In the genomic region with DNA sequence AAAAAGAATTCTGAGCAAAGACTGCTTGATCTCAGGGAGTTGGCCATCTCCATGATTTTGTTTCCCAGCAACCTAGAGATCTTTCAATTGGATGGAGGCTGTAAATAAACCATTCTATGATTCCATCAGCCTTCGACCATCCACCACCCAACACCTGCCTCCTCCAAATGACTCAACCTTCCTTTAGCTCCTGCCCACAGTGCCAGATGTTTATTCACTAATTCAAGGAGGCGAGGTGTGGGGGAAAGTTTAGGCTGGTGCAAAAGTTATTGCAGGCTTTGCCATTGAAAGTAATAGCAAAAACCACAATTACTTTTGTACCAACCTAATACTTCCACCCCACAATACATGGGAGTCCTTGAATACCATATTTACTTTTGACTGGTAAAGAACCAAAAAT, we compare ENCODE assay signal across 26 cellular contexts.
"Had no signal": no experiment of that assay in that cellular context is flagged by ENCODE, and none has a peak within 500 bp of the region (broad histone marks: within the 10 kb centered on the region; RNA-seq: fewer than 3 reads in every experiment).

No MANE protein-coding gene starts in this region.

- H3K36me3 ChIP-seq: brain microvascular endothelial cell had no signal

- H3K4me3 Mint-ChIP-seq: activated CD4-positive, alpha-beta memory T cell treated with anti-CD3 and anti-CD28 coated beads, Interleukin-2, amount 10 ng/mL, durations not matched to agents 7 days and 5 days; activated CD4-positive, alpha-beta T cell treated with anti-CD3 and anti-CD28 coated beads for 36 hours; activated CD4-positive, alpha-beta T cell treated with anti-CD3 and anti-CD28 coated beads, Interleukin-2, amount 10 ng/mL, durations not matched to agents 24 days and 14 days; activated naive CD4-positive, alpha-beta T cell treated with anti-CD3 and anti-CD28 coated beads, Interleukin-2, amount 10 ng/mL, durations not matched to agents 7 days and 5 days; activated naive CD8-positive, alpha-beta T cell treated with anti-CD3 and anti-CD28 coated beads, Interleukin-2, amount 10 ng/mL, durations not matched to agents 7 days and 5 days; activated T-cell treated with anti-CD3 and anti-CD28 coated beads, Interleukin-2, amount 50 U/mL, for 24 hours; activated T-cell treated with anti-CD3 and anti-CD28 coated beads, Interleukin-2, amount 50 U/mL, for 72 hours; central memory CD8-positive, alpha-beta T cell; dendritic cell treated with granulocyte-macrophage colony-stimulating factor and Interleukin-4, amounts not matched to agents 40 ng/mL and 50 ng/mL, for 4 days; endodermal cell had no signal

- H3K36me3 Mint-ChIP-seq: activated naive CD4-positive, alpha-beta T cell treated with anti-CD3 and anti-CD28 coated beads, Interleukin-2, amount 10 ng/mL, durations not matched to agents 7 days and 5 days; activated naive CD4-positive, alpha-beta T cell treated with anti-CD3 and anti-CD28 coated beads, Interleukin-2, amount 50 U/mL, for 72 hours; activated naive CD8-positive, alpha-beta T cell treated with anti-CD3 and anti-CD28 coated beads, Interleukin-2, amount 10 ng/mL, durations not matched to agents 7 days and 5 days had no signal

- H3K27ac Mint-ChIP-seq: activated CD4-positive, alpha-beta memory T cell treated with anti-CD3 and anti-CD28 coated beads, Interleukin-2, amount 10 ng/mL, durations not matched to agents 7 days and 5 days; activated CD4-positive, alpha-beta T cell treated with anti-CD3 and anti-CD28 coated beads for 36 hours; activated CD4-positive, alpha-beta T cell treated with anti-CD3 and anti-CD28 coated beads, Interleukin-2, amount 10 ng/mL, durations not matched to agents 24 days and 14 days; activated naive CD4-positive, alpha-beta T cell treated with anti-CD3 and anti-CD28 coated beads, Interleukin-2, amount 10 ng/mL, durations not matched to agents 7 days and 5 days; activated naive CD4-positive, alpha-beta T cell treated with anti-CD3 and anti-CD28 coated beads, Interleukin-2, amount 50 U/mL, for 72 hours; activated naive CD8-positive, alpha-beta T cell treated with anti-CD3 and anti-CD28 coated beads, Interleukin-2, amount 10 ng/mL, durations not matched to agents 7 days and 5 days; activated T-cell treated with anti-CD3 and anti-CD28 coated beads, Interleukin-2, amount 50 U/mL, for 24 hours; activated T-cell treated with anti-CD3 and anti-CD28 coated beads, Interleukin-2, amount 50 U/mL, for 72 hours; dendritic cell treated with granulocyte-macrophage colony-stimulating factor and Interleukin-4, amounts not matched to agents 40 ng/mL and 50 ng/mL, for 4 days; endodermal cell had no signal

- ATAC-seq: activated CD4-positive, alpha-beta T cell treated with anti-CD3 and anti-CD28 coated beads for 36 hours; activated naive CD4-positive, alpha-beta T cell treated with anti-CD3 and anti-CD28 coated beads, Interleukin-2, amount 50 U/mL, for 72 hours; activated T-cell treated with anti-CD3 and anti-CD28 coated beads, Interleukin-2, amount 50 U/mL, for 72 hours; esophagus mucosa had no signal

- H3K4me3 ChIP-seq: coronary artery, dorsolateral prefrontal cortex had no signal

- DNase-seq: activated CD4-positive, alpha-beta memory T cell treated with anti-CD3 and anti-CD28 coated beads, Interleukin-2, amount 10 ng/mL, durations not matched to agents 7 days and 5 days; activated CD4-positive, alpha-beta T cell treated with anti-CD3 and anti-CD28 coated beads for 36 hours; activated CD4-positive, alpha-beta T cell treated with anti-CD3 and anti-CD28 coated beads, Interleukin-2, amount 10 ng/mL, durations not matched to agents 24 days and 14 days; activated CD4-positive, alpha-beta T cell treated with anti-CD3 and anti-CD28 coated beads, Interleukin-2, amount 50 U/mL, for 4 hours; activated CD4-positive, CD25-positive, alpha-beta regulatory T cell; activated CD4-positive, CD25-positive, alpha-beta regulatory T cell treated with anti-CD3 and anti-CD28 coated beads, Interleukin-2, amount 50 U/mL, for 72 hours; activated CD8-positive, alpha-beta memory T cell treated with anti-CD3 and anti-CD28 coated beads, Interleukin-2, amount 50 U/mL, for 48 hours; activated gamma-delta T cell; activated naive CD4-positive, alpha-beta T cell; activated naive CD4-positive, alpha-beta T cell treated with anti-CD3 and anti-CD28 coated beads, Interleukin-2, amount 10 ng/mL, durations not matched to agents 7 days and 5 days; activated naive CD8-positive, alpha-beta T cell treated with anti-CD3 and anti-CD28 coated beads, Interleukin-2, amount 10 ng/mL, durations not matched to agents 7 days and 5 days; activated T-cell treated with anti-CD3 and anti-CD28 coated beads for 4 hours; activated T-cell treated with anti-CD3 and anti-CD28 coated beads, Interleukin-2, amount 50 U/mL, for 24 hours; activated T-cell treated with anti-CD3 and anti-CD28 coated beads, Interleukin-2, amount 50 U/mL, for 72 hours; brain microvascular endothelial cell; effector memory CD4-positive, alpha-beta T cell; endodermal cell; foreskin fibroblast; head of caudate nucleus; T-helper 2 cell had no signal

- H3K27ac ChIP-seq: brain microvascular endothelial cell, coronary artery, dorsolateral prefrontal cortex had no signal

- H3K4me1 Mint-ChIP-seq: activated CD4-positive, alpha-beta memory T cell treated with anti-CD3 and anti-CD28 coated beads, Interleukin-2, amount 10 ng/mL, durations not matched to agents 7 days and 5 days; activated CD4-positive, alpha-beta T cell treated with anti-CD3 and anti-CD28 coated beads for 36 hours; activated CD4-positive, alpha-beta T cell treated with anti-CD3 and anti-CD28 coated beads, Interleukin-2, amount 10 ng/mL, durations not matched to agents 24 days and 14 days; activated naive CD4-positive, alpha-beta T cell treated with anti-CD3 and anti-CD28 coated beads, Interleukin-2, amount 10 ng/mL, durations not matched to agents 7 days and 5 days; activated naive CD8-positive, alpha-beta T cell treated with anti-CD3 and anti-CD28 coated beads, Interleukin-2, amount 10 ng/mL, durations not matched to agents 7 days and 5 days; central memory CD8-positive, alpha-beta T cell had no signal

- H3K27me3 Mint-ChIP-seq: activated CD4-positive, alpha-beta memory T cell treated with anti-CD3 and anti-CD28 coated beads, Interleukin-2, amount 10 ng/mL, durations not matched to agents 7 days and 5 days; activated CD4-positive, alpha-beta T cell treated with anti-CD3 and anti-CD28 coated beads, Interleukin-2, amount 10 ng/mL, durations not matched to agents 24 days and 14 days; activated naive CD4-positive, alpha-beta T cell treated with anti-CD3 and anti-CD28 coated beads, Interleukin-2, amount 10 ng/mL, durations not matched to agents 7 days and 5 days; activated naive CD8-positive, alpha-beta T cell treated with anti-CD3 and anti-CD28 coated beads, Interleukin-2, amount 10 ng/mL, durations not matched to agents 7 days and 5 days; activated T-cell treated with anti-CD3 and anti-CD28 coated beads, Interleukin-2, amount 50 U/mL, for 24 hours; central memory CD8-positive, alpha-beta T cell; dendritic cell treated with granulocyte-macrophage colony-stimulating factor and Interleukin-4, amounts not matched to agents 40 ng/mL and 50 ng/mL, for 4 days had no signal

- H3K9me3 Mint-ChIP-seq: activated CD4-positive, alpha-beta memory T cell treated with anti-CD3 and anti-CD28 coated beads, Interleukin-2, amount 10 ng/mL, durations not matched to agents 7 days and 5 days; activated CD4-positive, alpha-beta T cell treated with anti-CD3 and anti-CD28 coated beads, Interleukin-2, amount 10 ng/mL, durations not matched to agents 24 days and 14 days; activated naive CD8-positive, alpha-beta T cell treated with anti-CD3 and anti-CD28 coated beads, Interleukin-2, amount 10 ng/mL, durations not matched to agents 7 days and 5 days; dendritic cell treated with granulocyte-macrophage colony-stimulating factor and Interleukin-4, amounts not matched to agents 40 ng/mL and 50 ng/mL, for 4 days; endodermal cell had no signal

- H3K27me3 ChIP-seq: brain microvascular endothelial cell, dorsolateral prefrontal cortex had no signal
